ENCODE assay signal across 16 cellular contexts in genomic region chr6:111846061-111846460, GRCh38. TPM values are rescaled to one million over a fixed set of nuclear protein-coding genes. Genes with fewer than 3 reads are reported as not detected.
DNase-seq lines count a peak whose midpoint lies in the region; ATAC-seq and TF ChIP-seq lines count a peak whose summit lies in the region.
"Had no signal": no experiment of that assay in that cellular context is flagged by ENCODE, and none has a peak within 500 bp of the region (broad histone marks: within the 10 kb centered on the region; RNA-seq: fewer than 3 reads in every experiment).

No MANE protein-coding gene starts in this region.

- peaks cover 14% of the 10 kb centered on the region for H3K36me3 Mint-ChIP-seq in CD4-positive, CD25-positive, alpha-beta regulatory T cell
- peaks cover 30% of the 10 kb centered on the region for H3K36me3 Mint-ChIP-seq in activated CD4-positive, alpha-beta memory T cell treated with anti-CD3 and anti-CD28 coated beads for 36 hours
- peaks cover 3% of the 10 kb centered on the region for H3K36me3 Mint-ChIP-seq in progenitor cell of endocrine pancreas (ENCODE audit: insufficient read depth)
- H3K36me3 Mint-ChIP-seq in effector memory CD8-positive, alpha-beta T cell (ENCODE audit: insufficient read depth), result peaks cover 58% of the 10 kb centered on the region

- H3K4me3 Mint-ChIP-seq in CD4-positive, CD25-positive, alpha-beta regulatory T cell, result peak overlapping the region in 1 of 4 donors; percentile 42
- H3K4me3 Mint-ChIP-seq in activated CD4-positive, alpha-beta memory T cell treated with anti-CD3 and anti-CD28 coated beads for 36 hours, result peak overlapping the region; percentile 14
- H3K4me3 Mint-ChIP-seq in progenitor cell of endocrine pancreas (ENCODE audit: low read depth), result no peak overlapping the region
- H3K4me3 Mint-ChIP-seq in effector memory CD8-positive, alpha-beta T cell, result no peak overlapping the region

- WGBS in lower leg skin, 2 donors, result 76 to 79% methylated on average over 4 of the region's 4 CpGs
- WGBS in mammary epithelial cell (ENCODE audit: low coverage, missing lambda C conversion rate), result 90% methylated on average over 4 of the region's 4 CpGs

- BruUV-seq in mammary epithelial cell (replicated peaks; lab: Mats Ljungman, UMichigan), result no TSS peak

- H3K4me3 ChIP-seq in BLaER1 (no peak overlapping the region), lower leg skin (ENCODE audit: low read depth, poor library complexity, severe bottlenecking) (no peak overlapping the region), mammary epithelial cell (replicated peaks in 1 of 3; ENCODE audit: insufficient read depth in 1 of 3, low read depth in 2 of 3, low read length in 3 of 3) (no peak overlapping the region)
- peak overlapping the region; percentile 72 for H3K4me3 ChIP-seq in CD4-positive, CD25-positive, alpha-beta regulatory T cell (ENCODE audit: low read depth, low read length)
- H3K4me3 ChIP-seq: cardiac muscle cell, tibial nerve had no signal

- POLR2A ChIA-PET in activated CD4-positive, alpha-beta memory T cell treated with anti-CD3 and anti-CD28 coated beads for 36 hours (lab: Charles Lee), result interaction anchor here (0.7 to 3.5 kb wide), 9 partner anchors 12 to 170 kb away, joined by 3 to 26 read pairs (median 3); no protein-coding TSS in a partner anchor

- dilution Hi-C loops in mammary epithelial cell (cut with HindIII; ENCODE audit: low sequenced_read_pairs), result no loop called here

- peaks cover 10% of the 10 kb centered on the region; the same call in 1 of the 2 replicates for H3K36me3 ChIP-seq in BLaER1
- H3K36me3 ChIP-seq in CD4-positive, CD25-positive, alpha-beta regulatory T cell (ENCODE audit: control insufficient read depth, insufficient read depth, low read length), result peaks cover 11% of the 10 kb centered on the region
- peaks cover 2% of the 10 kb centered on the region for H3K36me3 ChIP-seq in mammary epithelial cell (ENCODE audit: insufficient read depth, low read length)
- H3K36me3 ChIP-seq: cardiac muscle cell, tibial nerve had no signal

- DNase-seq in CD4-positive, CD25-positive, alpha-beta regulatory T cell, result no peak
- DNase-seq in activated CD4-positive, alpha-beta memory T cell treated with anti-CD3 and anti-CD28 coated beads for 36 hours, result no peak
- DNase-seq in lower leg skin (ENCODE audit: low spot score in 2 of 2), result no peak
- no peak for DNase-seq in progenitor cell of endocrine pancreas (ENCODE audit: low spot score, unreplicated experiment)
- no peak for DNase-seq in effector memory CD8-positive, alpha-beta T cell
- DNase-seq in mammary epithelial cell, result no peak
- DNase-seq: BE2C, EL, GOT3, NCI-H1694 treated with DMSO at 0.1 percent for 48 hours, occipital lobe had no signal

- peaks cover 100% of the 10 kb centered on the region for H3K4me1 ChIP-seq in BLaER1
- H3K4me1 ChIP-seq in CD4-positive, CD25-positive, alpha-beta regulatory T cell (ENCODE audit: control insufficient read depth, insufficient read depth, low read length, poor library complexity, severe bottlenecking), result peaks cover 93% of the 10 kb centered on the region
- peaks cover 3% of the 10 kb centered on the region for H3K4me1 ChIP-seq in mammary epithelial cell (ENCODE audit: insufficient read depth, low read length)

- H3K9me3 ChIP-seq in BLaER1, result no peaks in the 10 kb centered on the region
- no peaks in the 10 kb centered on the region for H3K9me3 ChIP-seq in CD4-positive, CD25-positive, alpha-beta regulatory T cell (ENCODE audit: control insufficient read depth in 2 of 2, low read length in 2 of 2)
- H3K9me3 ChIP-seq in mammary epithelial cell (replicated peaks; ENCODE audit: insufficient read depth, low read length), result no peaks in the 10 kb centered on the region
- H3K9me3 ChIP-seq: BE2C, tibial nerve had no signal

- CTCF ChIA-PET in activated CD4-positive, alpha-beta memory T cell treated with anti-CD3 and anti-CD28 coated beads for 36 hours (lab: Charles Lee), result interaction anchor here (0.8 to 2.7 kb wide), 8 partner anchors 21 to 197 kb away, joined by 3 to 7 read pairs (median 3); no protein-coding TSS in a partner anchor
- CTCF ChIA-PET in mammary epithelial cell (lab: Charles Lee; ENCODE audit: low non-redundant PET), result no interaction called here

- H3K9me3 Mint-ChIP-seq in CD4-positive, CD25-positive, alpha-beta regulatory T cell, result no peaks in the 10 kb centered on the region
- no peaks in the 10 kb centered on the region for H3K9me3 Mint-ChIP-seq in activated CD4-positive, alpha-beta memory T cell treated with anti-CD3 and anti-CD28 coated beads for 36 hours
- H3K9me3 Mint-ChIP-seq in progenitor cell of endocrine pancreas (ENCODE audit: low read depth), result no peaks in the 10 kb centered on the region
- H3K9me3 Mint-ChIP-seq in effector memory CD8-positive, alpha-beta T cell, result no peaks in the 10 kb centered on the region
- H3K9me3 Mint-ChIP-seq: activated naive CD4-positive, alpha-beta T cell treated with anti-CD3 and anti-CD28 coated beads, Interleukin-2, amount 10 ng/mL, durations not matched to agents 7 days and 5 days had no signal

- intact Hi-C loops in activated CD4-positive, alpha-beta memory T cell treated with anti-CD3 and anti-CD28 coated beads for 36 hours (cut with micrococcal nuclease), result loop anchor here (1.0 kb wide), 5 partner anchors 8 to 170 kb away; no protein-coding TSS in a partner anchor
- intact Hi-C loops in lower leg skin (cut with DNase I; ENCODE audit: low total_unique reads) (no loop called here), mammary epithelial cell (cut with micrococcal nuclease) (no loop called here)

- in situ Hi-C loops in mammary epithelial cell (cut with MboI; ENCODE audit: low sequenced_read_pairs in 2 of 2), result no loop called here

- TF ChIP-seq POLR2A in lower leg skin (IDR thresholded peaks at IDR 0.05), result no peak

- H3K79me2 ChIP-seq in mammary epithelial cell (ENCODE audit: insufficient read depth, low read length), result peaks cover 47% of the 10 kb centered on the region

- H3K27ac ChIP-seq in BLaER1, result no peak overlapping the region
- H3K27ac ChIP-seq in CD4-positive, CD25-positive, alpha-beta regulatory T cell (ENCODE audit: insufficient read depth, low read length, poor library complexity, severe bottlenecking), result peak overlapping the region; percentile 86
- peak overlapping the region; percentile 33 for H3K27ac ChIP-seq in layer of hippocampus (ENCODE audit: low read depth, low read length)
- H3K27ac ChIP-seq in mammary epithelial cell (ENCODE audit: insufficient read depth, low read depth, low read length), result no peak overlapping the region
- H3K27ac ChIP-seq: cardiac muscle cell had no signal

- peaks cover 23 to 58% (median 46%) of the 10 kb centered on the region in 4 donors for H3K4me1 Mint-ChIP-seq in CD4-positive, CD25-positive, alpha-beta regulatory T cell
- H3K4me1 Mint-ChIP-seq in activated CD4-positive, alpha-beta memory T cell treated with anti-CD3 and anti-CD28 coated beads for 36 hours (ENCODE audit: low read depth), result peaks cover 68% of the 10 kb centered on the region
- H3K4me1 Mint-ChIP-seq in progenitor cell of endocrine pancreas (ENCODE audit: low read depth), result peaks cover 33% of the 10 kb centered on the region
- peaks cover 54 to 59% of the 10 kb centered on the region in 2 donors for H3K4me1 Mint-ChIP-seq in effector memory CD8-positive, alpha-beta T cell (ENCODE audit: low read depth in 2 of 2)

- no peak for ATAC-seq in CD4-positive, CD25-positive, alpha-beta regulatory T cell (ENCODE audit: low read depth in 2 of 2)
- no peak for ATAC-seq in effector memory CD8-positive, alpha-beta T cell (replicated peaks)

- H3K27me3 ChIP-seq in BLaER1, result no peaks in the 10 kb centered on the region
- H3K27me3 ChIP-seq in CD4-positive, CD25-positive, alpha-beta regulatory T cell (ENCODE audit: control insufficient read depth, insufficient read depth, low read length), result no peaks in the 10 kb centered on the region
- H3K27me3 ChIP-seq in layer of hippocampus (ENCODE audit: control insufficient read depth, insufficient read depth, low read length), result no peaks in the 10 kb centered on the region
- H3K27me3 ChIP-seq in mammary epithelial cell (ENCODE audit: insufficient read depth, low read length), result no peaks in the 10 kb centered on the region
- H3K27me3 ChIP-seq: BE2C, cardiac muscle cell, tibial nerve had no signal

- TF ChIP-seq CTCF in lower leg skin (IDR thresholded peaks at IDR 0.05) (no peak), progenitor cell of endocrine pancreas (IDR thresholded peaks at IDR 0.05; ENCODE audit: unreplicated experiment) (no peak), mammary epithelial cell (conservative IDR thresholded peaks at IDR 0.05 in 1 of 2, IDR thresholded peaks at IDR 0.05 in 1 of 2; ENCODE audit: extremely low read depth in 1 of 2, insufficient read depth in 1 of 2, low read depth in 1 of 2, low read length in 2 of 2) (no peak)

- H3K9ac ChIP-seq in BLaER1 (no peak overlapping the region), mammary epithelial cell (ENCODE audit: insufficient read depth, low read length) (no peak overlapping the region)

- peak overlapping the region in 1 of 3 donors; percentile 86 for H3K27ac Mint-ChIP-seq in CD4-positive, CD25-positive, alpha-beta regulatory T cell
- peak overlapping the region; percentile 86 for H3K27ac Mint-ChIP-seq in activated CD4-positive, alpha-beta memory T cell treated with anti-CD3 and anti-CD28 coated beads for 36 hours
- H3K27ac Mint-ChIP-seq in progenitor cell of endocrine pancreas, result no peak overlapping the region
- no peak overlapping the region for H3K27ac Mint-ChIP-seq in effector memory CD8-positive, alpha-beta T cell
- H3K27ac Mint-ChIP-seq: activated naive CD4-positive, alpha-beta T cell treated with anti-CD3 and anti-CD28 coated beads, Interleukin-2, amount 10 ng/mL, durations not matched to agents 7 days and 5 days had no signal

- H3K4me2 ChIP-seq in BLaER1 (peak overlapping the region; percentile 86), mammary epithelial cell (ENCODE audit: insufficient read depth, low read depth, low read length) (no peak overlapping the region)

- no peak overlapping the region for H2AFZ ChIP-seq in mammary epithelial cell (ENCODE audit: low read depth, low read length)

- no peaks in the 10 kb centered on the region for H3K27me3 Mint-ChIP-seq in CD4-positive, CD25-positive, alpha-beta regulatory T cell
- H3K27me3 Mint-ChIP-seq in activated CD4-positive, alpha-beta memory T cell treated with anti-CD3 and anti-CD28 coated beads for 36 hours, result no peaks in the 10 kb centered on the region
- H3K27me3 Mint-ChIP-seq in progenitor cell of endocrine pancreas, result no peaks in the 10 kb centered on the region
- H3K27me3 Mint-ChIP-seq in effector memory CD8-positive, alpha-beta T cell, result no peaks in the 10 kb centered on the region
- H3K27me3 Mint-ChIP-seq: activated naive CD4-positive, alpha-beta T cell treated with anti-CD3 and anti-CD28 coated beads, Interleukin-2, amount 10 ng/mL, durations not matched to agents 7 days and 5 days had no signal

- H4K20me1 ChIP-seq in BLaER1, result peaks cover 89% of the 10 kb centered on the region
- no peaks in the 10 kb centered on the region for H4K20me1 ChIP-seq in mammary epithelial cell (ENCODE audit: insufficient read depth, low read length)

RNA-seq across cellular contexts. Expression of gene FYN, which starts 27.2 kb away (rescaled TPM):
- total RNA-seq in CD4-positive, CD25-positive, alpha-beta regulatory T cell, result 592 TPM
- 100 to 1,000 TPM; 267 to 320 (median 288) TPM for polyA plus RNA-seq in CD4-positive, CD25-positive, alpha-beta regulatory T cell
- total RNA-seq in activated CD4-positive, alpha-beta memory T cell treated with anti-CD3 and anti-CD28 coated beads for 36 hours, result 100 to 1,000 TPM; 353 to 365 TPM
- total RNA-seq in lower leg skin, result 10 to 100 TPM; 56.3 to 96.4 (median 81.8) TPM
- 159 and 169 TPM in 2 replicates for total RNA-seq in progenitor cell of endocrine pancreas
- 100 to 1,000 TPM in 1 of 2 donors, 10 to 100 TPM in 1; 58.0 to 136 TPM for total RNA-seq in mammary epithelial cell
- polyA plus RNA-seq in mammary epithelial cell, result 48.3 TPM
- 82.9 TPM for polyA minus RNA-seq in mammary epithelial cell

Comparison
In these comparisons a context has a peak if more than half of its experiments do, and no peak if none do; other contexts are left out.
1. H3K27ac ChIP-seq: peak in CD4-positive, CD25-positive, alpha-beta regulatory T cell (single experiment) and layer of hippocampus (single experiment); none in BLaER1 (single experiment) and mammary epithelial cell (single experiment).